Comparison of ENCODE assay signal across 25 cellular contexts in the genomic region with DNA sequence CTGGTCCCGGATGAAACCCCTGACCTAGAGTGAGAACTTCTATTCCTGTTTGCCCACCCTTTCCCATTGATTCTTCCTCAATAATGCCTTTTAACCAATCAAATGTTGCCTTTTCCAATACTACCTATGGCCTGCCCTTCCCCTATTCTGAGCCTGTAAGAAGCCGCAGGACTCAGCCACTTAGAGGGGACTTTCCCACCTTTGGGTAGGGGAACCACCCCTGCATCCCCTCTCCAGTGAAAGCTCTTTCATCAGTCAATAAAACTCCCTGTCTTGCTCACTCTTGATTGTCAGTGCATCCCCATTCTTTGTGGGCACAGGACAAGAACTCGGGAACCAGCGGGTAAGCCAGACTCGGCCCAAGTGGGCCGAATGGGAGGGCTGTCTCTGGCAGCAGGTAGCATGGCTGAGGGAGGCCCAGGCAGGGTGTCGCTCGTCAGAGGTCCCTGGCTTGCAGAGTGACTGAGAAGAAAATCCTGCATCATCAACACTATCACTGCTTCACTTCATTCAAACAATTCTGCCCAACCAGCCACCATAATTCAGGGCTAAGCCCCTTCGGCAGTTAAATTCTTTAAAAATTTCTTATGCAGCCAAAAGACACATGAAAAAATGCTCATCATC. TPM values are rescaled to one million over a fixed set of nuclear protein-coding genes. Genes with fewer than 3 reads are reported as not detected.
DNase-seq lines count a peak whose midpoint lies in the region; ATAC-seq, FAIRE-seq and TF ChIP-seq lines count a peak whose summit lies in the region.
"Had no signal": no experiment of that assay in that cellular context is flagged by ENCODE, and none has a peak within 500 bp of the region (broad histone marks: within the 10 kb centered on the region; RNA-seq: fewer than 3 reads in every experiment).

No MANE protein-coding gene starts in this region.

- H3K4me3 Mint-ChIP-seq in nephron progenitor cell = no peak overlapping the region

- no peak overlapping the region for H3K27ac Mint-ChIP-seq in nephron progenitor cell
- H3K27ac Mint-ChIP-seq: activated T-helper 2 cell treated with anti-CD3 and anti-CD28 coated beads, Interferon-gamma antibody, Interleukin-2, Interleukin-4, amounts not matched to agents 10 μg/mL and 5 μg/mL and 100 μg/mL, durations not matched to agents 14 hours and 24 hours and 36 hours had no signal

- H3K27ac ChIP-seq in effector memory CD4-positive, alpha-beta T cell (ENCODE audit: insufficient read depth, low read length, poor library complexity, severe bottlenecking) = no peak overlapping the region
- H3K27ac ChIP-seq: cardiac muscle cell, upper lobe of left lung had no signal

- H3K36me3 ChIP-seq in effector memory CD4-positive, alpha-beta T cell (ENCODE audit: control insufficient read depth, insufficient read depth, low read length) = peaks cover 43% of the 10 kb centered on the region

- H3K36me3 Mint-ChIP-seq in nephron progenitor cell (ENCODE audit: low read depth) = peaks cover 73% of the 10 kb centered on the region

- no peaks in the 10 kb centered on the region for H3K4me1 Mint-ChIP-seq in nephron progenitor cell

- DNase-seq in stimulated activated CD4-positive, alpha-beta T cell treated with anti-CD3 and anti-CD28 coated beads, Interleukin-15, amount 100 ng/mL, for 24 hours = peak; percentile 4
- DNase-seq in stimulated activated CD4-positive, alpha-beta T cell treated with anti-CD3 and anti-CD28 coated beads, Interleukin-2, amount 100 ng/mL, for 24 hours = no peak
- DNase-seq in urothelium cell line (ENCODE audit: low spot score) (no peak), nephron progenitor cell (no peak)
- no peak for DNase-seq in effector memory CD4-positive, alpha-beta T cell
- DNase-seq: amniotic stem cell; DMS 273 treated with DMSO at 0.1 percent for 48 hours; Karpas-422; NCI-H1105 treated with DMSO at 0.1 percent for 48 hours; NCI-H2171; NCI-H69; OCI-M1; SHP77 treated with DMSO at 0.1 percent for 48 hours; stimulated activated naive CD4-positive, alpha-beta T cell treated with Interleukin-2 at 50 U/mL for 16 hours; T-helper 1 cell had no signal

- TF ChIP-seq CTCF in nephron progenitor cell (IDR thresholded peaks at IDR 0.05) = no peak

- no peaks in the 10 kb centered on the region for H3K4me1 ChIP-seq in effector memory CD4-positive, alpha-beta T cell (ENCODE audit: control insufficient read depth, insufficient read depth, low read length, poor library complexity, severe bottlenecking)

- H3K27me3 Mint-ChIP-seq in nephron progenitor cell (ENCODE audit: low read depth, poor library complexity) = no peaks in the 10 kb centered on the region

- H3K9me3 Mint-ChIP-seq in nephron progenitor cell = no peaks in the 10 kb centered on the region
- H3K9me3 Mint-ChIP-seq: activated T-helper 2 cell treated with anti-CD3 and anti-CD28 coated beads, Interferon-gamma antibody, Interleukin-2, Interleukin-4, amounts not matched to agents 10 μg/mL and 5 μg/mL and 100 μg/mL, durations not matched to agents 14 hours and 24 hours and 36 hours had no signal

- H3K4me3 ChIP-seq in effector memory CD4-positive, alpha-beta T cell (ENCODE audit: insufficient read depth, low read depth, low read length, poor library complexity, severe bottlenecking) = no peak overlapping the region
- H3K4me3 ChIP-seq: cardiac muscle cell, upper lobe of left lung had no signal

- H3K27me3 ChIP-seq in effector memory CD4-positive, alpha-beta T cell (replicated peaks; ENCODE audit: control insufficient read depth, insufficient read depth, low read length, poor library complexity, severe bottlenecking) = no peaks in the 10 kb centered on the region
- H3K27me3 ChIP-seq: cardiac muscle cell, upper lobe of left lung had no signal

- H3K9me3 ChIP-seq in effector memory CD4-positive, alpha-beta T cell (ENCODE audit: control insufficient read depth, low read length) = no peaks in the 10 kb centered on the region
- H3K9me3 ChIP-seq: upper lobe of left lung had no signal

- ATAC-seq in GM21423 (IDR thresholded peaks at IDR 0.05; ENCODE audit: unreplicated experiment) (peak; percentile 51), HG03280 (IDR thresholded peaks at IDR 0.05; ENCODE audit: unreplicated experiment) (peak; percentile 50), esophagus mucosa (no peak)

- FAIRE-seq in urothelium cell line (lab: Jason Lieb, UNC) = no peak
- FAIRE-seq: GM18507, H1 had no signal

RNA-seq across cellular contexts. Expression of gene LDHAL6A, which starts 30.4 kb away (rescaled TPM):
- total RNA-seq in esophagus mucosa = not detected
- total RNA-seq: activated T-helper 2 cell treated with anti-CD3 and anti-CD28 coated beads, Interferon-gamma antibody, Interleukin-2, Interleukin-4, amounts not matched to agents 10 μg/mL and 5 μg/mL and 100 μg/mL, durations not matched to agents 14 hours and 24 hours and 36 hours; cardiac muscle cell; dermis microvascular lymphatic vessel endothelial cell; H1; HT1080; upper lobe of left lung had no signal

RNA-seq across cellular contexts. Expression of gene TSG101, which starts 40.7 kb away (rescaled TPM):
- 52.9 TPM for total RNA-seq in esophagus mucosa
